1 cellular context compared by ENCODE assay signal in the genomic region with DNA sequence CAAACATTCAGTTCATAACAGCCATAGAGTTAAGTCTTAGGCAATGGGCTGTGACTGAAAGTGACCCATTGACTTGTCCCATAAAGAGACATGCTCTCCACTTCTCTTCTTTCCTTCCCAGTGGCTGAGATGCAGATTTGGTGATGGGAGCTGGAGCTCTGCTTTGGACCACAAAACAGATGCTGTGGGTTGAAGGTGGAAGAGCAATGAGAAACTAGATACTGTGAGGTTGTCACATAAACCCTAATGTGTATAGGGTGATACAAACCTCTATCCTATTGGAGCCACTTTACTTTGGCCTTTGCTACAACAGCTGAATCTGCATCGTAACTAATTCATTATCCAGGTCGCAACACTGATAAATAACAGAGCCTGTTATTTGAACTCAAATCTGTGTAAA.
TF ChIP-seq lines count a peak whose summit lies in the region.

No MANE protein-coding gene starts in this region.

TF ChIP-seq in GM23338, 12 proteins besides CTCF, POLR2A, EP300 and RAD21 (continued from another document):
- TF ChIP-seq CREB1 (CRISPR knock-in tag; IDR thresholded peaks at IDR 0.05; ENCODE audit: low read depth) (no peak), ZNF114 (CRISPR knock-in tag; IDR thresholded peaks at IDR 0.05) (no peak)
